14 cellular contexts compared by ENCODE assay signal in genomic region chr6:122799916-122800701, GRCh38. TPM values are rescaled to one million over a fixed set of nuclear protein-coding genes. Genes with fewer than 3 reads are reported as not detected.
DNase-seq lines count a peak whose midpoint lies in the region; ATAC-seq and TF ChIP-seq lines count a peak whose summit lies in the region.
"Had no signal": no experiment of that assay in that cellular context is flagged by ENCODE, and none has a peak within 500 bp of the region (broad histone marks: within the 10 kb centered on the region; RNA-seq: fewer than 3 reads in every experiment).

No MANE protein-coding gene starts in this region.

- H3K27ac Mint-ChIP-seq in HFFc6, result no peak overlapping the region
- H3K27ac Mint-ChIP-seq: activated naive CD8-positive, alpha-beta T cell; dendritic cell treated with granulocyte-macrophage colony-stimulating factor and Interleukin-4, amounts not matched to agents 40 ng/mL and 50 ng/mL, for 4 days; natural killer cell treated with Interleukin-12 subunit alpha and Interleukin-12 subunit beta and Interleukin-15 and Interleukin-18, amount 100 ng/mL, for 72 hours had no signal

- TF ChIP-seq CTCF in HFFc6 (IDR thresholded peaks at IDR 0.05) (no peak), fibroblast of villous mesenchyme (IDR thresholded peaks at IDR 0.05; ENCODE audit: insufficient read depth, low read depth, low read length) (no peak), heart right ventricle (IDR thresholded peaks at IDR 0.05) (no peak)

- no peak overlapping the region for H3K4me3 ChIP-seq in fibroblast of villous mesenchyme (ENCODE audit: low read depth, low read length)
- no peak overlapping the region for H3K4me3 ChIP-seq in skin epidermis
- no peak overlapping the region for H3K4me3 ChIP-seq in aorta (ENCODE audit: low read length in 2 of 2)
- H3K4me3 ChIP-seq in heart right ventricle, result no peak overlapping the region
- H3K4me3 ChIP-seq: gastroesophageal sphincter had no signal

- H3K9me3 ChIP-seq in aorta (ENCODE audit: control insufficient read depth, low read length) (no peaks in the 10 kb centered on the region), heart right ventricle (no peaks in the 10 kb centered on the region)
- H3K9me3 ChIP-seq: gastroesophageal sphincter had no signal

- 0 out of 2 replicates have a peak, but pooled peaks cover 4% of the 10 kb centered on the region for H3K36me3 Mint-ChIP-seq in HFFc6 (ENCODE audit: low read depth)
- H3K36me3 Mint-ChIP-seq: activated naive CD8-positive, alpha-beta T cell; natural killer cell treated with Interleukin-12 subunit alpha and Interleukin-12 subunit beta and Interleukin-15 and Interleukin-18, amount 100 ng/mL, for 72 hours had no signal

- H3K27me3 ChIP-seq in aorta (ENCODE audit: control insufficient read depth in 1 of 2, insufficient read depth in 2 of 2, low read length in 1 of 2) (no peaks in the 10 kb centered on the region), heart right ventricle (no peaks in the 10 kb centered on the region)
- H3K27me3 ChIP-seq: gastroesophageal sphincter had no signal

- ATAC-seq in aorta (ENCODE audit: low FRiP score) (no peak), heart right ventricle (no peak)
- ATAC-seq: gastroesophageal sphincter; natural killer cell treated with Interleukin-12 subunit alpha and Interleukin-12 subunit beta and Interleukin-15 and Interleukin-18, amount 100 ng/mL, for 72 hours had no signal

- H3K27me3 Mint-ChIP-seq in HFFc6 (ENCODE audit: insufficient read depth), result no peaks in the 10 kb centered on the region
- H3K27me3 Mint-ChIP-seq: dendritic cell treated with granulocyte-macrophage colony-stimulating factor and Interleukin-4, amounts not matched to agents 40 ng/mL and 50 ng/mL, for 4 days had no signal

- H3K4me1 Mint-ChIP-seq in HFFc6 (ENCODE audit: low read depth), result peaks cover 61% of the 10 kb centered on the region

- H3K4me3 Mint-ChIP-seq in HFFc6, result no peak overlapping the region
- H3K4me3 Mint-ChIP-seq: activated naive CD8-positive, alpha-beta T cell; dendritic cell treated with granulocyte-macrophage colony-stimulating factor and Interleukin-4, amounts not matched to agents 40 ng/mL and 50 ng/mL, for 4 days; natural killer cell treated with Interleukin-12 subunit alpha and Interleukin-12 subunit beta and Interleukin-15 and Interleukin-18, amount 100 ng/mL, for 72 hours had no signal

- WGBS in aorta, 2 donors, result 77 to 83% methylated on average over 5 of the region's 5 CpGs
- WGBS in heart right ventricle, 2 donors, result 93 to 95% methylated on average over 5 of the region's 5 CpGs

- H3K9me3 Mint-ChIP-seq in HFFc6, result no peaks in the 10 kb centered on the region
- H3K9me3 Mint-ChIP-seq: dendritic cell treated with granulocyte-macrophage colony-stimulating factor and Interleukin-4, amounts not matched to agents 40 ng/mL and 50 ng/mL, for 4 days; natural killer cell treated with Interleukin-12 subunit alpha and Interleukin-12 subunit beta and Interleukin-15 and Interleukin-18, amount 100 ng/mL, for 72 hours had no signal

- H3K36me3 ChIP-seq in aorta (ENCODE audit: control insufficient read depth in 1 of 2, insufficient read depth in 2 of 2, low read length in 1 of 2), result no peaks in the 10 kb centered on the region
- peaks cover 0 to 22% (median 0%) of the 10 kb centered on the region in 9 donors for H3K36me3 ChIP-seq in heart right ventricle

- intact Hi-C loops in aorta (cut with DNase I) (no loop called here), heart right ventricle (cut with DNase I) (no loop called here)

- DNase-seq in HFFc6 (peak; percentile 50), amniotic epithelial cell (ENCODE audit: low read depth) (peak; percentile 68), fibroblast of villous mesenchyme (ENCODE audit: low read depth) (peak; percentile 81), NCI-H345 (lab: John Stamatoyannopoulos, UW) (no peak), aorta (no peak), germinal center (ENCODE audit: low spot score) (no peak), heart right ventricle (no peak)
- DNase-seq: NCI-H2171 treated with DMSO at 0.1 percent for 48 hours had no signal

- H3K4me1 ChIP-seq in aorta (ENCODE audit: control insufficient read depth in 1 of 2, insufficient read depth in 2 of 2, low read length in 2 of 2) (no peaks in the 10 kb centered on the region), heart right ventricle (peaks cover 0 to 7% (median 3%) of the 10 kb centered on the region in 9 donors)
- H3K4me1 ChIP-seq: gastroesophageal sphincter had no signal

- H3K27ac ChIP-seq in skin epidermis, result peak overlapping the region in 14 of 21 experiments; percentile 4 to 85 (median 70)
- no peak overlapping the region for H3K27ac ChIP-seq in aorta (ENCODE audit: low read depth in 1 of 2, low read length in 2 of 2)
- H3K27ac ChIP-seq in heart right ventricle, result no peak overlapping the region
- H3K27ac ChIP-seq: gastroesophageal sphincter had no signal

RNA-seq across cellular contexts. Expression of gene SMPDL3A, which starts 11.1 kb away (rescaled TPM):
- total RNA-seq in HFFc6 (2021; fragmentation: NEBNext Ultra II Directional; extraction: Animal tissue kit (Norgen Biotek cat#: 25700)), result 1 to 10 TPM; 4.8 to 8.2 (median 6.8) TPM
- 13.4 and 21.3 TPM in 2 replicates for total RNA-seq in fibroblast of villous mesenchyme
- total RNA-seq in aorta, result 1 to 10 TPM; 3.9 to 8.5 TPM
- polyA plus RNA-seq in aorta, result 10 to 100 TPM in 1 of 2 donors, 1 to 10 TPM in 1; 1.5 to 14.3 TPM
- 1 to 10 TPM; 2.5 to 6.7 (median 3.3) TPM for total RNA-seq in heart right ventricle
- 1 to 10 TPM; 4.6 to 5.4 TPM for polyA plus RNA-seq in heart right ventricle

RNA-seq across cellular contexts. Expression of gene FABP7, which starts 20.6 kb away (rescaled TPM):
- not detected for total RNA-seq in HFFc6 (2021; fragmentation: NEBNext Ultra II Directional; extraction: Animal tissue kit (Norgen Biotek cat#: 25700))
- total RNA-seq in fibroblast of villous mesenchyme (not detected in 2 replicates), aorta (not detected), heart right ventricle (not detected)
- polyA plus RNA-seq in aorta (not detected), heart right ventricle (under 1 TPM in 1 of 2 donors, not detected in 1; 0.16 TPM)
- total RNA-seq: natural killer cell treated with Interleukin-12 subunit alpha and Interleukin-12 subunit beta and Interleukin-15 and Interleukin-18, amount 100 ng/mL, for 72 hours; skeletal muscle tissue had no signal

Comparison
In these comparisons a context has a peak if more than half of its experiments do, and no peak if none do; other contexts are left out.
1. DNase-seq: peak in HFFc6 (single experiment), amniotic epithelial cell (single experiment) and fibroblast of villous mesenchyme (single experiment); none in NCI-H345 (single experiment), aorta (0 of 2), germinal center (single experiment) and heart right ventricle (0 of 2).
2. H3K27ac ChIP-seq: peak in skin epidermis (14 of 21); none in aorta (0 of 2) and heart right ventricle (0 of 10).